Comparison of ENCODE assay signal across 11 cellular contexts in genomic region chr3:106345353-106346027, GRCh38.
DNase-seq lines count a peak whose midpoint lies in the region; ATAC-seq, FAIRE-seq and TF ChIP-seq lines count a peak whose summit lies in the region.
"Had no signal": no experiment of that assay in that cellular context is flagged by ENCODE, and none has a peak within 500 bp of the region (broad histone marks: within the 10 kb centered on the region; RNA-seq: fewer than 3 reads in every experiment).

No MANE protein-coding gene starts in this region.

- DNase-seq in DMS53 (lab: John Stamatoyannopoulos, UW) = peak; percentile 19
- DNase-seq in DMS53 treated with DMSO at 0.1 percent for 48 hours (lab: John Stamatoyannopoulos, UW; ENCODE audit: unreplicated experiment) = no peak
- peak; percentile 39 to 95 for DNase-seq in PC-9
- peak; percentile 40 for DNase-seq in foreskin melanocyte
- no peak for DNase-seq in tibial artery
- no peak for DNase-seq in NCI-H1436 (lab: John Stamatoyannopoulos, UW)
- DNase-seq in kidney = no peak
- DNase-seq: activated effector memory CD4-positive, alpha-beta T cell treated with Interleukin-2 at 50 U/mL for 16 hours; stimulated activated CD4-positive, alpha-beta T cell treated with anti-CD3 and anti-CD28 coated beads, Interleukin-1b, Interleukin-23, amount 100 ng/mL, for 48 hours had no signal

- H3K79me2 ChIP-seq in PC-9 (ENCODE audit: low read depth) = no peaks in the 10 kb centered on the region

- TF ChIP-seq CTCF in PC-9 (conservative IDR thresholded peaks at IDR 0.05) = no peak
- no peak for TF ChIP-seq CTCF in tibial artery (IDR thresholded peaks at IDR 0.05)
- no peak for TF ChIP-seq CTCF in kidney (IDR thresholded peaks at IDR 0.05; ENCODE audit: borderline replicate concordance, extremely low read depth, insufficient read depth)

- H3K9me3 ChIP-seq in PC-9 (ENCODE audit: insufficient read depth, low read depth) (peaks cover 20% of the 10 kb centered on the region), tibial artery (no peaks in the 10 kb centered on the region), kidney (ENCODE audit: control insufficient read depth in 1 of 2, low read length in 2 of 2) (no peaks in the 10 kb centered on the region)

- no peaks in the 10 kb centered on the region for H4K20me1 ChIP-seq in PC-9 (ENCODE audit: insufficient read depth)

- peaks cover 18% of the 10 kb centered on the region for H3F3A ChIP-seq in PC-9 (ENCODE audit: insufficient read depth, low read depth)

- no peak overlapping the region for H3K9ac ChIP-seq in kidney (ENCODE audit: low read length in 2 of 2)

- peak overlapping the region; percentile 65 for H2AFZ ChIP-seq in PC-9

- H3K4me3 ChIP-seq in PC-9 (peak overlapping the region; percentile 3; the same call in 1 of the 2 replicates), tibial artery (no peak overlapping the region), kidney (ENCODE audit: low read length in 2 of 2) (no peak overlapping the region)

- H3K4me2 ChIP-seq in PC-9 = peak overlapping the region; percentile 26

- CTCF ChIA-PET in PC-9 (lab: Charles Lee) = interaction anchor here (0.5 kb wide), 1 partner anchor 448 kb away, joined by 3 read pairs; no protein-coding TSS in a partner anchor

- ATAC-seq in GM18867 (IDR thresholded peaks at IDR 0.05; ENCODE audit: unreplicated experiment) = no peak

- FAIRE-seq in kidney (lab: Jason Lieb, UNC) = no peak
- FAIRE-seq: A204.1 had no signal

- POLR2A ChIA-PET in PC-9 (lab: Charles Lee; ENCODE audit: unreplicated experiment) = no interaction called here

- intact Hi-C loops in PC-9 (cut with micrococcal nuclease; ENCODE audit: unreplicated experiment) = loop anchor here (10.0 kb wide), 1 partner anchor 259 kb away; no protein-coding TSS in a partner anchor
- intact Hi-C loops in tibial artery (cut with DNase I; ENCODE audit: low total_unique reads) = no loop called here
- intact Hi-C loops in kidney (cut with DNase I) = no loop called here

- H3K4me1 ChIP-seq in PC-9 (replicated peaks; ENCODE audit: insufficient read depth) (peaks cover 27% of the 10 kb centered on the region), tibial artery (peaks cover 0 to 27% (median 3%) of the 10 kb centered on the region in 4 donors), kidney (ENCODE audit: control insufficient read depth in 1 of 2, insufficient read depth in 1 of 2, low read depth in 1 of 2, low read length in 2 of 2) (no peaks in the 10 kb centered on the region)

- H3K27me3 ChIP-seq in PC-9 (ENCODE audit: insufficient read depth, low read depth) (no peaks in the 10 kb centered on the region), tibial artery (no peaks in the 10 kb centered on the region)

- no TSS peak for BruUV-seq in PC-9 (replicated peaks; lab: Mats Ljungman, UMichigan)

- H3K9me2 ChIP-seq in PC-9 (ENCODE audit: insufficient read depth) = no peaks in the 10 kb centered on the region

- H3K27ac ChIP-seq in PC-9 (peak overlapping the region; percentile 57), tibial artery (peak overlapping the region; percentile 45 to 46), kidney (ENCODE audit: low read depth in 2 of 2, low read length in 2 of 2) (no peak overlapping the region)

- no peaks in the 10 kb centered on the region for H3K36me3 ChIP-seq in PC-9 (ENCODE audit: low read depth)
- H3K36me3 ChIP-seq in tibial artery = no peaks in the 10 kb centered on the region
- no peaks in the 10 kb centered on the region for H3K36me3 ChIP-seq in kidney (ENCODE audit: control insufficient read depth in 1 of 2, insufficient read depth in 2 of 2, low read length in 2 of 2)

Comparison
In these comparisons a context has a peak if more than half of its experiments do, and no peak if none do; other contexts are left out.
1. DNase-seq: peak in DMS53 (single experiment), PC-9 (2 of 2) and foreskin melanocyte (single experiment); none in DMS53 treated with DMSO at 0.1 percent for 48 hours (single experiment), tibial artery (0 of 2), NCI-H1436 (single experiment) and kidney (single experiment).
2. H3K27ac ChIP-seq: peak in PC-9 (single experiment) and tibial artery (2 of 2); none in kidney (0 of 2).